In genomic region chr4:53067125-53067802, GRCh38 we compare ENCODE assay signal across 21 cellular contexts.
"Had no signal": no experiment of that assay in that cellular context is flagged by ENCODE, and none has a peak within 500 bp of the region (broad histone marks: within the 10 kb centered on the region; RNA-seq: fewer than 3 reads in every experiment).

No MANE protein-coding gene starts in this region.

- H3K27ac Mint-ChIP-seq: activated CD4-positive, alpha-beta memory T cell treated with anti-CD3 and anti-CD28 coated beads, Interleukin-2, amount 10 ng/mL, durations not matched to agents 7 days and 5 days; activated CD4-positive, alpha-beta T cell treated with anti-CD3 and anti-CD28 coated beads, Interleukin-2, amount 10 ng/mL, durations not matched to agents 7 days and 5 days; activated naive CD8-positive, alpha-beta T cell treated with anti-CD3 and anti-CD28 coated beads, Interleukin-2, amount 50 U/mL, for 24 hours; activated T-helper 1 cell treated with anti-CD3 and anti-CD28 coated beads, Interleukin-12 subunit alpha, Interleukin-12 subunit beta, Interleukin-2, Interleukin-4 antibody, amounts not matched to agents 30 ng/mL and 10 ng/mL and 1 ng/mL, durations not matched to agents 14 hours and 24 hours and 36 hours had no signal

- ATAC-seq: activated naive CD8-positive, alpha-beta T cell treated with anti-CD3 and anti-CD28 coated beads, Interleukin-2, amount 50 U/mL, for 24 hours; gastroesophageal sphincter; right cardiac atrium had no signal

- H3K27me3 Mint-ChIP-seq: activated CD4-positive, alpha-beta memory T cell treated with anti-CD3 and anti-CD28 coated beads, Interleukin-2, amount 10 ng/mL, durations not matched to agents 7 days and 5 days; activated CD4-positive, alpha-beta T cell treated with anti-CD3 and anti-CD28 coated beads, Interleukin-2, amount 10 ng/mL, durations not matched to agents 7 days and 5 days; activated naive CD8-positive, alpha-beta T cell treated with anti-CD3 and anti-CD28 coated beads, Interleukin-2, amount 50 U/mL, for 24 hours had no signal

- FAIRE-seq: endothelial cell of umbilical vein had no signal

- H3K4me1 Mint-ChIP-seq: activated CD4-positive, alpha-beta memory T cell treated with anti-CD3 and anti-CD28 coated beads, Interleukin-2, amount 10 ng/mL, durations not matched to agents 7 days and 5 days; activated CD4-positive, alpha-beta T cell treated with anti-CD3 and anti-CD28 coated beads, Interleukin-2, amount 10 ng/mL, durations not matched to agents 7 days and 5 days; activated naive CD8-positive, alpha-beta T cell treated with anti-CD3 and anti-CD28 coated beads, Interleukin-2, amount 50 U/mL, for 24 hours; nephron had no signal

- H3K4me3 Mint-ChIP-seq: activated CD4-positive, alpha-beta memory T cell treated with anti-CD3 and anti-CD28 coated beads, Interleukin-2, amount 10 ng/mL, durations not matched to agents 7 days and 5 days; activated CD4-positive, alpha-beta T cell treated with anti-CD3 and anti-CD28 coated beads, Interleukin-2, amount 10 ng/mL, durations not matched to agents 7 days and 5 days; activated naive CD8-positive, alpha-beta T cell treated with anti-CD3 and anti-CD28 coated beads, Interleukin-2, amount 50 U/mL, for 24 hours; activated T-helper 1 cell treated with anti-CD3 and anti-CD28 coated beads, Interleukin-12 subunit alpha, Interleukin-12 subunit beta, Interleukin-2, Interleukin-4 antibody, amounts not matched to agents 30 ng/mL and 10 ng/mL and 1 ng/mL, durations not matched to agents 14 hours and 24 hours and 36 hours; nephron had no signal

- H3K27ac ChIP-seq: gastroesophageal sphincter, hepatocyte, left ventricle myocardium inferior, testis, uterus had no signal

- DNase-seq: activated CD4-positive, alpha-beta memory T cell treated with anti-CD3 and anti-CD28 coated beads, Interleukin-2, amount 10 ng/mL, durations not matched to agents 7 days and 5 days; activated CD4-positive, alpha-beta T cell treated with anti-CD3 and anti-CD28 coated beads, Interleukin-2, amount 10 ng/mL, durations not matched to agents 7 days and 5 days; activated CD4-positive, CD25-positive, alpha-beta regulatory T cell; activated CD8-positive, alpha-beta memory T cell treated with anti-CD3 and anti-CD28 coated beads, Interleukin-2, amount 50 U/mL, for 48 hours; activated gamma-delta T cell; activated naive CD8-positive, alpha-beta T cell treated with anti-CD3 and anti-CD28 coated beads, Interleukin-2, amount 50 U/mL, for 24 hours; amygdala; caudate nucleus; islet precursor cell; left ventricle myocardium inferior; posterior cingulate gyrus; right cardiac atrium; stimulated activated naive CD4-positive, alpha-beta T cell; testis; trophoblast cell; uterus had no signal
